Comparison of ENCODE assay signal across 8 cellular contexts in genomic region chr4:2793578-2793919, GRCh38. TPM values are rescaled to one million over a fixed set of nuclear protein-coding genes. Genes with fewer than 3 reads are reported as not detected.
A peak's percentile ranks its signal among the peaks of the same experiment; 100 is the strongest.
DNase-seq lines count a peak whose midpoint lies in the region; TF ChIP-seq lines count a peak whose summit lies in the region.

No MANE protein-coding gene starts in this region.

- peaks cover 19% of the 10 kb centered on the region for H3K4me1 ChIP-seq in Karpas-422 (ENCODE audit: low read length)

- H3K9me2 ChIP-seq in Karpas-422 (replicated peaks; ENCODE audit: insufficient read depth, low read length), result no peaks in the 10 kb centered on the region

- TF ChIP-seq CTCF in AG09309 (IDR thresholded peaks at IDR 0.05; ENCODE audit: control insufficient read depth, insufficient read depth, low read depth, low read length, missing control alignments) (no peak), GM20000 (IDR thresholded peaks at IDR 0.05; ENCODE audit: extremely low read depth, missing control alignments) (no peak), GM13977 (IDR thresholded peaks at IDR 0.05; ENCODE audit: extremely low read depth, insufficient read depth, missing control alignments) (no peak)

- H3K27me3 Mint-ChIP-seq in activated T-cell treated with anti-CD3 and anti-CD28 coated beads, Interleukin-2, amount 50 U/mL, for 24 hours, result no peaks in the 10 kb centered on the region

- H3K27me3 ChIP-seq in Karpas-422 (ENCODE audit: low read length), result no peaks in the 10 kb centered on the region

- peaks cover 2% of the 10 kb centered on the region for H3K36me3 Mint-ChIP-seq in activated T-cell treated with anti-CD3 and anti-CD28 coated beads, Interleukin-2, amount 50 U/mL, for 24 hours (ENCODE audit: low read depth)

- peak overlapping the region; percentile 56 for H3K9ac ChIP-seq in Karpas-422 (ENCODE audit: low read length)

- peaks cover 15% of the 10 kb centered on the region; the same call in 1 of the 2 replicates for H4K20me1 ChIP-seq in Karpas-422 (ENCODE audit: insufficient read depth, low read depth, low read length)

- no peaks in the 10 kb centered on the region for H3K79me2 ChIP-seq in Karpas-422 (ENCODE audit: low read length)

- no peak for DNase-seq in AG09309 (ENCODE audit: low read depth)
- DNase-seq in Karpas-422, result no peak
- DNase-seq in activated T-cell treated with anti-CD3 and anti-CD28 coated beads, Interleukin-2, amount 50 U/mL, for 24 hours, result peak; percentile 75
- peak; percentile 74 for DNase-seq in glomerular visceral epithelial cell (ENCODE audit: extremely low spot score)
- DNase-seq in posterior vena cava (ENCODE audit: low spot score), result peak; percentile 89
- DNase-seq in NCI-H1930 (lab: John Stamatoyannopoulos, UW), result no peak
- no peak for DNase-seq in GM20000 (ENCODE audit: low spot score)
- no peak for DNase-seq in GM13977 (ENCODE audit: low spot score)

- no peaks in the 10 kb centered on the region for H3K9me3 Mint-ChIP-seq in activated T-cell treated with anti-CD3 and anti-CD28 coated beads, Interleukin-2, amount 50 U/mL, for 24 hours

- H2AFZ ChIP-seq in Karpas-422 (ENCODE audit: low read length), result no peak overlapping the region

- H3K4me1 Mint-ChIP-seq in activated T-cell treated with anti-CD3 and anti-CD28 coated beads, Interleukin-2, amount 50 U/mL, for 24 hours (ENCODE audit: low read depth), result peaks cover 61% of the 10 kb centered on the region

- no peaks in the 10 kb centered on the region for H3K36me3 ChIP-seq in Karpas-422 (ENCODE audit: insufficient read depth, low read length)

- peak overlapping the region; percentile 91 for H3K27ac Mint-ChIP-seq in activated T-cell treated with anti-CD3 and anti-CD28 coated beads, Interleukin-2, amount 50 U/mL, for 24 hours

- peak overlapping the region; percentile 77 for H3K4me3 Mint-ChIP-seq in activated T-cell treated with anti-CD3 and anti-CD28 coated beads, Interleukin-2, amount 50 U/mL, for 24 hours

- in situ Hi-C loops in GM13977 (cut with MboI; ENCODE audit: low pct_unique_long_range_greater_than_20kb, low sequenced_read_pairs, unreplicated experiment), result no loop called here

- H3K4me3 ChIP-seq in AG09309 (ENCODE audit: control insufficient read depth, low read depth, low read length) (peak overlapping the region; percentile 63), Karpas-422 (ENCODE audit: low read length) (peak overlapping the region; percentile 51; the same call in 1 of the 2 replicates)

- H3K9me3 ChIP-seq in Karpas-422 (ENCODE audit: low read length), result no peaks in the 10 kb centered on the region

- H3K27ac ChIP-seq in Karpas-422 (ENCODE audit: low read length), result no peak overlapping the region

- intact Hi-C loops in posterior vena cava (cut with DNase I), result no loop called here

- peak overlapping the region; percentile 61 for H3K4me2 ChIP-seq in Karpas-422 (ENCODE audit: low read depth, low read length, poor library complexity, severe bottlenecking)

RNA-seq across cellular contexts. Expression of gene SH3BP2, which starts 0.7 kb away (rescaled TPM):
- 17.2 and 29.9 TPM in 2 replicates for total RNA-seq in Karpas-422 (2014; rRNA removed; shearing (Covaris generic); ENCODE audit: low replicate concordance)
- 10 to 100 TPM; 47.8 to 52.4 TPM for total RNA-seq in posterior vena cava

RNA-seq across cellular contexts. Expression of gene TNIP2, which starts 37.4 kb away (rescaled TPM):
- 30.6 and 92.0 TPM in 2 replicates for total RNA-seq in Karpas-422 (2014; rRNA removed; shearing (Covaris generic); ENCODE audit: low replicate concordance)
- total RNA-seq in posterior vena cava, result 10 to 100 TPM; 25.4 to 29.2 TPM

RNA-seq across cellular contexts. Expression of gene ADD1, which starts 50.1 kb away (rescaled TPM):
- 62.9 and 69.7 TPM in 2 replicates for total RNA-seq in Karpas-422 (2014; rRNA removed; shearing (Covaris generic); ENCODE audit: low replicate concordance)
- 100 to 1,000 TPM; 297 to 327 TPM for total RNA-seq in posterior vena cava

Comparison
In these comparisons a context has a peak if more than half of its experiments do, and no peak if none do; other contexts are left out.
1. DNase-seq: peak in activated T-cell treated with anti-CD3 and anti-CD28 coated beads, Interleukin-2, amount 50 U/mL, for 24 hours (single experiment), glomerular visceral epithelial cell (single experiment) and posterior vena cava (single experiment); none in AG09309 (single experiment), Karpas-422 (single experiment), NCI-H1930 (0 of 2), GM20000 (single experiment) and GM13977 (single experiment).